Comparison of ENCODE assay signal across 8 cellular contexts in the genomic region with DNA sequence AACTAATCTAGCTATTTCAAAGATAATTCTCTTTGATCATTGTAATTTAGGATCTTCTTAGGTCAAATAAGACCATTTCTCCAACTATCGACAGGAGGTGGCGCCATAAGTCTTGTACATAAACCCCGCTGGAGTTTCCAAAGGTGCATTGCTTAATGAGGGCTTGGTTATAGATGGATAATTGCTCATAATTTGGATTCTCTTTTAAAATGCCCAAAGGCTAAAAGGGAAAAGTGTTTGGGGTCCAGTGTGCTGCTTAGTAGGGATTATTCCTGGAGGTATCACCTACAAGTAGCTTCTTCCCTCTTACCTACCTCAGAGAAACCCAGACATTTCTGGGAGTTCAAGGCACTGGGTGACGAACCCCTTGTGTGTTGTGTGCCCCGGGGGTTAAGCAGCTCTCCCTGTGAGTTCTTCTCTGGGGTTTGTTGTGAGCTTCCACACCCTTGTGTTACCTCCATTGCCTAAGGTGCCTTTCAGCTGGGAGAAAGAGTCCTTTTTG.
A peak's percentile ranks its signal among the peaks of the same experiment; 100 is the strongest.
DNase-seq lines count a peak whose midpoint lies in the region; ATAC-seq and TF ChIP-seq lines count a peak whose summit lies in the region.

No MANE protein-coding gene starts in this region.

- no peak overlapping the region for H3T11ph ChIP-seq in H9 (ENCODE audit: low read length)

- H3K27ac ChIP-seq in H9 (ENCODE audit: insufficient read length, low read depth, low read length): no peak overlapping the region
- no peak overlapping the region; the same call in 1 of the 2 replicates for H3K27ac ChIP-seq in MM.1S (ENCODE audit: low read length)
- H3K27ac ChIP-seq in foreskin keratinocyte: peak overlapping the region; percentile 31
- peak overlapping the region; percentile 80 to 94 for H3K27ac ChIP-seq in tibial artery

- H3K4me1 Mint-ChIP-seq in H9 (peaks cover 24 to 30% of the 10 kb centered on the region in 2 experiments), osteocyte (ENCODE audit: unreplicated experiment) (peaks cover 10% of the 10 kb centered on the region)

- H3K9me3 Mint-ChIP-seq in H9 (peaks cover 7 to 11% of the 10 kb centered on the region in 2 experiments; a peak in 4 of 5 replicates), osteocyte (ENCODE audit: unreplicated experiment) (no peaks in the 10 kb centered on the region)

- H3K23me2 ChIP-seq in H9 (ENCODE audit: insufficient read length, low read depth, low read length, poor library complexity, severe bottlenecking): no peaks in the 10 kb centered on the region

- peak; percentile 55 for ATAC-seq in foreskin keratinocyte

- H3K4me3 ChIP-seq in MM.1S (ENCODE audit: low read length) (peak overlapping the region; percentile 77), tibial artery (peak overlapping the region; percentile 65 to 66)

- H4K91ac ChIP-seq in H9 (ENCODE audit: insufficient read length, low read depth, low read length): no peak overlapping the region

- H3K23ac ChIP-seq in H9 (ENCODE audit: insufficient read length, low read depth, low read length): no peak overlapping the region

- intact Hi-C loops in tibial artery (cut with DNase I; ENCODE audit: low total_unique reads): loop anchor here (5.0 kb wide), 2 partner anchors 75 to 415 kb away; partner anchors contain the start of gene PAXIP1

- no peak overlapping the region for H2AFZ ChIP-seq in H9 (ENCODE audit: low read length)
- peak overlapping the region; percentile 87 for H2AFZ ChIP-seq in MM.1S (ENCODE audit: low read length)

- H3K79me2 ChIP-seq in H9 (ENCODE audit: insufficient read depth, low read length) (no peaks in the 10 kb centered on the region), MM.1S (ENCODE audit: low read length) (no peaks in the 10 kb centered on the region)

- H4K20me1 ChIP-seq in H9 (ENCODE audit: control insufficient read depth, insufficient read depth, insufficient read length) (no peaks in the 10 kb centered on the region), MM.1S (ENCODE audit: insufficient read depth, low read length) (no peaks in the 10 kb centered on the region)

- H3K56ac ChIP-seq in H9 (ENCODE audit: insufficient read length, low read depth, low read length): no peak overlapping the region

- H2BK15ac ChIP-seq in H9 (ENCODE audit: low read depth, low read length): no peak overlapping the region

- TF ChIP-seq CTCF in H9 (conservative IDR thresholded peaks at IDR 0.05) (peak; percentile 84), MM.1S (IDR thresholded peaks at IDR 0.05; ENCODE audit: low read length) (peak; percentile 88), foreskin keratinocyte (conservative IDR thresholded peaks at IDR 0.05) (peak; percentile 85), osteocyte (IDR thresholded peaks at IDR 0.05) (peak; percentile 68), tibial artery (IDR thresholded peaks at IDR 0.05) (peak; percentile 57 to 62)

- no peaks in the 10 kb centered on the region for H3K79me1 ChIP-seq in H9 (ENCODE audit: insufficient read depth, low read depth, low read length, poor library complexity, severe bottlenecking)

- H3K27me3 Mint-ChIP-seq in H9 (ENCODE audit: low read depth): peaks cover under 1% of the 10 kb centered on the region; the same call in 1 of the 2 replicates
- H3K27me3 Mint-ChIP-seq in osteocyte (ENCODE audit: unreplicated experiment): peaks cover 24% of the 10 kb centered on the region

- H3K27ac Mint-ChIP-seq in H9 (no peak overlapping the region), osteocyte (ENCODE audit: unreplicated experiment) (peak overlapping the region; percentile 74)

- DNase-seq in EH (ENCODE audit: low read depth) (peak; percentile 83), H9 (peak; percentile 65), MM.1S (peak; percentile 93), SIG-M5 treated with dmso at 0.1 percent for 504 hours (lab: John Stamatoyannopoulos, UW; ENCODE audit: unreplicated experiment) (peak; percentile 79), foreskin keratinocyte (peak; percentile 51 to 73), osteocyte (ENCODE audit: extremely low spot score, unreplicated experiment) (peak; percentile 68), tibial artery (peak; percentile 81 to 93)
- DNase-seq in activated naive CD4-positive, alpha-beta T cell (lab: John Stamatoyannopoulos, UW): peak; percentile 17 to 62 (median 38)

- H4K8ac ChIP-seq in H9 (replicated peaks; ENCODE audit: insufficient read length, low read depth, low read length): no peak overlapping the region

- H3K36me3 Mint-ChIP-seq in H9 (ENCODE audit: insufficient read depth in 1 of 3, low read depth in 3 of 3) (peaks cover 5 to 10% (median 6%) of the 10 kb centered on the region in 3 experiments; a peak in 5 of 7 replicates), osteocyte (ENCODE audit: unreplicated experiment) (no peaks in the 10 kb centered on the region)

- no peak overlapping the region for H2BK20ac ChIP-seq in H9 (ENCODE audit: low read depth, low read length, poor library complexity, severe bottlenecking)

- H3K9ac ChIP-seq in H9 (ENCODE audit: extremely low read depth, insufficient read length, low read length) (no peak overlapping the region), MM.1S (ENCODE audit: low read length) (peak overlapping the region; percentile 34; the same call in 1 of the 2 replicates)

- H3K4me1 ChIP-seq in H9 (ENCODE audit: insufficient read depth, low read length): peaks cover 3% of the 10 kb centered on the region; the same call in 1 of the 2 replicates
- no peaks in the 10 kb centered on the region for H3K4me1 ChIP-seq in MM.1S (ENCODE audit: low read length)
- no peaks in the 10 kb centered on the region for H3K4me1 ChIP-seq in foreskin keratinocyte
- H3K4me1 ChIP-seq in tibial artery: peaks cover 0 to 10% (median 2%) of the 10 kb centered on the region in 4 donors

- no peak overlapping the region for H2BK5ac ChIP-seq in H9 (ENCODE audit: insufficient read length, low read length)

- WGBS in H9 (ENCODE audit: extremely low coverage, insufficient read length, low lambda C conversion rate): no CpG with 5 or more reads among the region's 5 CpGs

- no peaks in the 10 kb centered on the region for H3K36me3 ChIP-seq in MM.1S (replicated peaks; ENCODE audit: insufficient read depth, low read length)
- no peaks in the 10 kb centered on the region for H3K36me3 ChIP-seq in tibial artery

- H2BK120ac ChIP-seq in H9 (ENCODE audit: low read depth, low read length, poor library complexity, severe bottlenecking): no peak overlapping the region

- H2AK5ac ChIP-seq in H9 (ENCODE audit: insufficient read length, low read length): no peak overlapping the region

- no peak overlapping the region for H2BK12ac ChIP-seq in H9 (ENCODE audit: insufficient read length, low read depth, low read length)

- H3K4ac ChIP-seq in H9 (ENCODE audit: low read depth, low read length): no peak overlapping the region

- peaks cover 6% of the 10 kb centered on the region; the same call in 1 of the 2 replicates for H3F3A ChIP-seq in MM.1S (ENCODE audit: insufficient read depth, low read length)

- H4K5ac ChIP-seq in H9 (ENCODE audit: insufficient read length, low read depth, low read length): no peak overlapping the region

- no peak overlapping the region for H3K14ac ChIP-seq in H9 (ENCODE audit: insufficient read depth, low read length)

- H3K4me2 ChIP-seq in H9 (ENCODE audit: insufficient read depth, insufficient read length, low read length) (no peak overlapping the region), MM.1S (ENCODE audit: low read depth, low read length) (peak overlapping the region; percentile 96)

- H3K27me3 ChIP-seq in H9 (ENCODE audit: insufficient read depth, low read length) (no peaks in the 10 kb centered on the region), MM.1S (replicated peaks; ENCODE audit: insufficient read depth, low read length) (peaks cover 29% of the 10 kb centered on the region), foreskin keratinocyte (no peaks in the 10 kb centered on the region), tibial artery (no peaks in the 10 kb centered on the region)

- no peak overlapping the region; a peak in 1 of 5 replicates for H3K4me3 Mint-ChIP-seq in H9
- peak overlapping the region; percentile 70 for H3K4me3 Mint-ChIP-seq in osteocyte (ENCODE audit: unreplicated experiment)

- H3K9me3 ChIP-seq in H9 (ENCODE audit: control insufficient read depth, low read depth, low read length) (peaks cover 3% of the 10 kb centered on the region), MM.1S (replicated peaks; ENCODE audit: insufficient read depth, low read length) (no peaks in the 10 kb centered on the region), tibial artery (no peaks in the 10 kb centered on the region)

- H3K9me2 ChIP-seq in MM.1S (replicated peaks; ENCODE audit: insufficient read depth, low read length): no peaks in the 10 kb centered on the region

- no peak overlapping the region for H3K18ac ChIP-seq in H9 (ENCODE audit: insufficient read length, low read depth, low read length)

Comparison
In these comparisons a context has a peak if more than half of its experiments do, and no peak if none do; other contexts are left out.
1. DNase-seq: peak in every context shown above with its lines; median percentile 93 in MM.1S; 87 in tibial artery; 83 in EH; 79 in SIG-M5 treated with dmso at 0.1 percent for 504 hours; 68 in osteocyte; 65 in H9; 62 in foreskin keratinocyte; 38 in activated naive CD4-positive, alpha-beta T cell.
2. H3K27ac ChIP-seq: peak in foreskin keratinocyte (single experiment) and tibial artery (2 of 2); none in H9 (single experiment) and MM.1S (single experiment).
3. Peak in every context shown above with its lines, with median percentiles within 50 percentile points of each other: CTCF ChIP-seq.